In genomic region chr1:153357853-153358690, GRCh38 we compare ENCODE assay signal across 2 cellular contexts.
TF ChIP-seq lines count a peak whose summit lies in the region.

S100A9 (plus strand) TSS chr1:153357854; CDS start chr1:153358284, 430 bp downstream.

TF ChIP-seq in H1, 55 proteins besides CTCF, POLR2A, EP300 and RAD21:
- no peak for TF ChIP-seq CBX5 (IDR thresholded peaks at IDR 0.05; ENCODE audit: low read depth, low read length)
- TF ChIP-seq SIX5 (IDR thresholded peaks at IDR 0.05; ENCODE audit: low read depth, low read length) = no peak
- TF ChIP-seq SP2 (IDR thresholded peaks at IDR 0.05; ENCODE audit: low read length) = no peak
- no peak for TF ChIP-seq USF2 (IDR thresholded peaks at IDR 0.05; ENCODE audit: low read length)
- TF ChIP-seq ZNF274 (IDR thresholded peaks at IDR 0.05; ENCODE audit: borderline replicate concordance, extremely low read depth, low read length) = no peak
- TF ChIP-seq HDAC6 (IDR thresholded peaks at IDR 0.05; ENCODE audit: low read depth, low read length) = no peak
- TF ChIP-seq HDAC2 (IDR thresholded peaks at IDR 0.05; ENCODE audit: borderline replicate concordance in 1 of 2, low read depth in 2 of 2, low read length in 2 of 2) = no peak
- no peak for TF ChIP-seq BACH1 (IDR thresholded peaks at IDR 0.05; ENCODE audit: low read length)
- no peak for TF ChIP-seq TEAD4 (IDR thresholded peaks at IDR 0.05; ENCODE audit: low read depth, low read length)
- TF ChIP-seq TAF1 (IDR thresholded peaks at IDR 0.05; ENCODE audit: low read depth, low read length) = no peak
- no peak for TF ChIP-seq JUN (IDR thresholded peaks at IDR 0.05; ENCODE audit: low read depth, low read length)
- no peak for TF ChIP-seq EZH2 (IDR thresholded peaks at IDR 0.05; ENCODE audit: low read depth, low read length, severe bottlenecking)
- no peak for TF ChIP-seq SIN3A (conservative IDR thresholded peaks at IDR 0.05 in 1 of 2, IDR thresholded peaks at IDR 0.05 in 1 of 2; ENCODE audit: low read depth in 1 of 2, low read length in 2 of 2)
- no peak for TF ChIP-seq NANOG (IDR thresholded peaks at IDR 0.05; ENCODE audit: insufficient read depth, low read depth, low read length, poor library complexity, severe bottlenecking)

TF ChIP-seq in HEK293T, 16 proteins besides CTCF, POLR2A, EP300 and RAD21:
- TF ChIP-seq FOXK2 (IDR thresholded peaks at IDR 0.05) = no peak
- TF ChIP-seq TARDBP (IDR thresholded peaks at IDR 0.05) = no peak
- TF ChIP-seq FOXA1 (IDR thresholded peaks at IDR 0.05) = no peak
- TF ChIP-seq CTBP1 (IDR thresholded peaks at IDR 0.05; ENCODE audit: borderline replicate concordance) = no peak
- TF ChIP-seq NFRKB (IDR thresholded peaks at IDR 0.05) = no peak
- TF ChIP-seq PKNOX1 (IDR thresholded peaks at IDR 0.05) = no peak
